Comparison of ENCODE assay signal across 13 cellular contexts in genomic region chr5:151037561-151038291, GRCh38. TPM values are rescaled to one million over a fixed set of nuclear protein-coding genes. Genes with fewer than 3 reads are reported as not detected.
DNase-seq lines count a peak whose midpoint lies in the region; ATAC-seq, FAIRE-seq and TF ChIP-seq lines count a peak whose summit lies in the region.
"Had no signal": no experiment of that assay in that cellular context is flagged by ENCODE, and none has a peak within 500 bp of the region (broad histone marks: within the 10 kb centered on the region; RNA-seq: fewer than 3 reads in every experiment).

No MANE protein-coding gene starts in this region.

- H3K27ac Mint-ChIP-seq in astrocyte (ENCODE audit: unreplicated experiment) (no peak overlapping the region), GM23338 (no peak overlapping the region)

- TF ChIP-seq CTCF in astrocyte (IDR thresholded peaks at IDR 0.05; ENCODE audit: insufficient read depth, low read depth, low read length) (no peak), right atrium auricular region (IDR thresholded peaks at IDR 0.05) (no peak), D721Med (IDR thresholded peaks at IDR 0.05; ENCODE audit: insufficient read depth, missing control alignments) (no peak), GM23338 (conservative IDR thresholded peaks at IDR 0.05; ENCODE audit: low read depth in 2 of 2) (no peak)

- H3K4me2 ChIP-seq in astrocyte (ENCODE audit: low read length) (peak overlapping the region; percentile 34), GM23338 (no peak overlapping the region)
- H3K4me2 ChIP-seq: KMS-11 had no signal

- H3K9me3 ChIP-seq in astrocyte (ENCODE audit: insufficient read depth, low read depth, low read length) (no peaks in the 10 kb centered on the region), right atrium auricular region (no peaks in the 10 kb centered on the region)

- H3K27ac ChIP-seq in astrocyte (ENCODE audit: low read depth, low read length), result peak overlapping the region; percentile 6
- H3K27ac ChIP-seq in right atrium auricular region, result peak overlapping the region; percentile 76
- H3K27ac ChIP-seq in GM23338 (ENCODE audit: low read depth), result no peak overlapping the region
- H3K27ac ChIP-seq: KMS-11 had no signal

- DNase-seq in EH (ENCODE audit: low read depth) (peak; percentile 87), astrocyte (ENCODE audit: low read depth) (peak; percentile 64), right atrium auricular region (ENCODE audit: low spot score) (no peak), sciatic nerve (ENCODE audit: low spot score) (no peak), D721Med (ENCODE audit: insufficient read length, low spot score) (no peak), globus pallidus (ENCODE audit: low spot score) (no peak), GM23338 (ENCODE audit: low spot score) (no peak)
- no peak for DNase-seq in stimulated activated CD4-positive, alpha-beta T cell treated with anti-CD3 and anti-CD28 coated beads, Interleukin-4, amount 100 ng/mL, for 24 hours
- DNase-seq: activated CD8-positive, alpha-beta T cell treated with anti-CD3 and anti-CD28 coated beads for 36 hours; cortex of kidney; DMS 273 treated with DMSO at 0.1 percent for 48 hours; naive B cell had no signal

- H3K79me2 ChIP-seq in astrocyte (ENCODE audit: insufficient read depth, low read length), result no peaks in the 10 kb centered on the region
- H3K79me2 ChIP-seq in GM23338 (replicated peaks; ENCODE audit: insufficient read depth), result no peaks in the 10 kb centered on the region

- intact Hi-C loops in sciatic nerve (cut with DNase I), result no loop called here

- no peaks in the 10 kb centered on the region for H3F3A ChIP-seq in GM23338 (replicated peaks; ENCODE audit: low read depth)

- H3K36me3 Mint-ChIP-seq in astrocyte (ENCODE audit: low read depth, unreplicated experiment) (peaks cover 41% of the 10 kb centered on the region), GM23338 (ENCODE audit: low read depth) (peaks cover 14% of the 10 kb centered on the region; the same call in 1 of the 3 replicates)

- FAIRE-seq in astrocyte (lab: Jason Lieb, UNC), result no peak
- FAIRE-seq in D721Med (lab: Jason Lieb, UNC), result no peak

- H3K27me3 ChIP-seq in astrocyte (ENCODE audit: insufficient read depth, low read length) (no peaks in the 10 kb centered on the region), right atrium auricular region (no peaks in the 10 kb centered on the region), GM23338 (ENCODE audit: insufficient read depth) (no peaks in the 10 kb centered on the region)

- H2AFZ ChIP-seq in astrocyte (ENCODE audit: low read depth, low read length) (no peak overlapping the region), GM23338 (no peak overlapping the region)

- H3K36me3 ChIP-seq in astrocyte (ENCODE audit: insufficient read depth, low read length), result peaks cover 40% of the 10 kb centered on the region
- H3K36me3 ChIP-seq in right atrium auricular region, result peaks cover 69% of the 10 kb centered on the region
- H3K36me3 ChIP-seq in GM23338 (ENCODE audit: insufficient read depth), result peaks cover 6% of the 10 kb centered on the region; the same call in 1 of the 2 replicates

- H3K9me3 Mint-ChIP-seq in astrocyte (ENCODE audit: unreplicated experiment) (no peaks in the 10 kb centered on the region), GM23338 (no peaks in the 10 kb centered on the region; the same call in 2 of the 3 replicates)
- H3K9me3 Mint-ChIP-seq: activated CD8-positive, alpha-beta T cell treated with anti-CD3 and anti-CD28 coated beads for 36 hours; naive B cell had no signal

- H3K4me1 ChIP-seq in astrocyte (ENCODE audit: insufficient read depth, low read length) (peaks cover 20% of the 10 kb centered on the region), right atrium auricular region (peaks cover 0 to 39% of the 10 kb centered on the region in 2 donors), GM23338 (ENCODE audit: insufficient read depth) (no peaks in the 10 kb centered on the region)

- peak; percentile 79 for ATAC-seq in sciatic nerve
- ATAC-seq in GM23338, result no peak

- H3K27me3 Mint-ChIP-seq in astrocyte (ENCODE audit: low read depth, unreplicated experiment) (no peaks in the 10 kb centered on the region), GM23338 (ENCODE audit: insufficient read depth, low read depth, poor library complexity) (peaks cover 2% of the 10 kb centered on the region)
- H3K27me3 Mint-ChIP-seq: activated CD8-positive, alpha-beta T cell treated with anti-CD3 and anti-CD28 coated beads for 36 hours; naive B cell had no signal

- H3K4me1 Mint-ChIP-seq in astrocyte (ENCODE audit: low read depth, unreplicated experiment) (peaks cover 19% of the 10 kb centered on the region), GM23338 (peaks cover 4% of the 10 kb centered on the region; the same call in 2 of the 3 replicates)

- H4K20me1 ChIP-seq in astrocyte (ENCODE audit: insufficient read depth, low read length) (peaks cover 19% of the 10 kb centered on the region), GM23338 (replicated peaks; ENCODE audit: insufficient read depth) (no peaks in the 10 kb centered on the region)

- H3K4me3 Mint-ChIP-seq in astrocyte (ENCODE audit: unreplicated experiment), result no peak overlapping the region
- H3K4me3 Mint-ChIP-seq in GM23338, result no peak overlapping the region
- H3K4me3 Mint-ChIP-seq: activated CD8-positive, alpha-beta T cell treated with anti-CD3 and anti-CD28 coated beads for 36 hours; naive B cell had no signal

- H3K4me3 ChIP-seq in astrocyte (ENCODE audit: insufficient read depth, low read depth, low read length) (no peak overlapping the region), right atrium auricular region (no peak overlapping the region), GM23338 (no peak overlapping the region)

- H3K9me2 ChIP-seq in GM23338 (ENCODE audit: insufficient read depth), result no peaks in the 10 kb centered on the region

- H3K9ac ChIP-seq in astrocyte (ENCODE audit: low read length), result peak overlapping the region; percentile 9
- H3K9ac ChIP-seq: KMS-11 had no signal

TF ChIP-seq in GM23338, 12 proteins besides CTCF, POLR2A, EP300 and RAD21:
- TF ChIP-seq EZH2phosphoT487 (IDR thresholded peaks at IDR 0.05; ENCODE audit: unreplicated experiment) (no peak), EZH2 (IDR thresholded peaks at IDR 0.05; ENCODE audit: low read depth, unreplicated experiment) (no peak), ZNF331 (CRISPR knock-in tag; IDR thresholded peaks at IDR 0.05; ENCODE audit: low read depth) (no peak)

RNA-seq across cellular contexts. Expression of gene GPX3, which starts 17.3 kb away (rescaled TPM):
- total RNA-seq in astrocyte, result 12.2 and 15.6 TPM in 2 replicates
- total RNA-seq in right atrium auricular region, result 1,000 to 10,000 TPM; 2,222 to 2,480 TPM
- 1,443 TPM for total RNA-seq in sciatic nerve
- 48.4 and 48.9 TPM in 2 replicates for total RNA-seq in GM23338 (2014; rRNA removed; shearing (Covaris generic))
- polyA plus RNA-seq in GM23338 (2016; fragmentation: Nextera tagmentation; extraction: Ambion mirVana), result 27.6 and 28.0 TPM in 2 replicates
- total RNA-seq: activated CD8-positive, alpha-beta T cell treated with anti-CD3 and anti-CD28 coated beads for 36 hours had no signal

RNA-seq across cellular contexts. Expression of gene TNIP1, which starts 43.1 kb away (rescaled TPM):
- total RNA-seq in astrocyte (98.5 and 119 TPM in 2 replicates), right atrium auricular region (10 to 100 TPM; 68.9 to 92.6 TPM), sciatic nerve (80.2 TPM)
- total RNA-seq in GM23338 (2014; rRNA removed; shearing (Covaris generic)), result 29.6 and 35.8 TPM in 2 replicates
- polyA plus RNA-seq in GM23338 (2016; fragmentation: Nextera tagmentation; extraction: Ambion mirVana), result 10.3 and 12.2 TPM in 2 replicates

Comparison
In these comparisons a context has a peak if more than half of its experiments do, and no peak if none do; other contexts are left out.
1. DNase-seq: peak in EH (single experiment) and astrocyte (single experiment); none in right atrium auricular region (single experiment), sciatic nerve (single experiment), stimulated activated CD4-positive, alpha-beta T cell treated with anti-CD3 and anti-CD28 coated beads, Interleukin-4, amount 100 ng/mL, for 24 hours (single experiment), D721Med (single experiment), globus pallidus (single experiment) and GM23338 (single experiment).
2. RNA of gene GPX3, which starts 17.3 kb away (total RNA-seq): 2,222 to 2,480 TPM in right atrium auricular region and 1,443 TPM in sciatic nerve (single experiment); 48.4 to 48.9 TPM in GM23338 and 12.2 to 15.6 TPM in astrocyte; every median in the first group is over 10 times any median in the second.